9 cellular contexts compared by ENCODE assay signal in genomic region chr9:37410969-37411785, GRCh38. TPM values are rescaled to one million over a fixed set of nuclear protein-coding genes. Genes with fewer than 3 reads are reported as not detected.
DNase-seq lines count a peak whose midpoint lies in the region; ATAC-seq, FAIRE-seq and TF ChIP-seq lines count a peak whose summit lies in the region.
"Had no signal": no experiment of that assay in that cellular context is flagged by ENCODE, and none has a peak within 500 bp of the region (broad histone marks: within the 10 kb centered on the region; RNA-seq: fewer than 3 reads in every experiment).

No MANE protein-coding gene starts in this region.

- peaks cover 12% of the 10 kb centered on the region for H3K27me3 Mint-ChIP-seq in glutamatergic neuron (ENCODE audit: unreplicated experiment)

- H3K23ac ChIP-seq in mesenchymal stem cell (ENCODE audit: low read length in 2 of 2) = no peak overlapping the region

- intact Hi-C loops in OCI-LY7 (cut with micrococcal nuclease; ENCODE audit: unreplicated experiment) = loop anchor here (2.0 to 5.0 kb wide), 3 partner anchors 181 to 376 kb away; partner anchors contain the start of genes PAX5 and TOMM5

- H3K14ac ChIP-seq in mesenchymal stem cell (ENCODE audit: low read length in 2 of 2) = no peak overlapping the region

- CTCF ChIA-PET in OCI-LY7 (lab: Charles Lee; ENCODE audit: unreplicated experiment) = interaction anchor here (0.6 to 3.5 kb wide), 11 partner anchors 19 to 548 kb away, joined by 3 to 21 read pairs (median 3); no protein-coding TSS in a partner anchor

- H3K4me1 ChIP-seq in OCI-LY7 (ENCODE audit: insufficient read depth, low read length, poor library complexity, severe bottlenecking) = peaks cover 98% of the 10 kb centered on the region
- peaks cover 0 to 13% (median 0%) of the 10 kb centered on the region in 3 donors for H3K4me1 ChIP-seq in gastroesophageal sphincter
- H3K4me1 ChIP-seq in SJCRH30 = peaks cover 16% of the 10 kb centered on the region
- H3K4me1 ChIP-seq in mesenchymal stem cell (ENCODE audit: control insufficient read depth, insufficient read depth, low read depth, low read length) = peaks cover 30% of the 10 kb centered on the region

- H2BK120ac ChIP-seq in mesenchymal stem cell (ENCODE audit: low read depth, low read length) = no peak overlapping the region

- peak; percentile 92 for DNase-seq in OCI-LY7 (ENCODE audit: low spot score)
- peak; percentile 44 for DNase-seq in glutamatergic neuron
- DNase-seq in H54 (ENCODE audit: insufficient read length, low spot score) = no peak
- DNase-seq in SJCRH30 = no peak
- no peak for DNase-seq in mesenchymal stem cell

- no peak overlapping the region for H3K4ac ChIP-seq in mesenchymal stem cell (ENCODE audit: low read depth in 1 of 2, low read length in 2 of 2)

- H4K20me1 ChIP-seq in OCI-LY7 (ENCODE audit: insufficient read depth, low read length) = no peaks in the 10 kb centered on the region

- H3K27ac Mint-ChIP-seq in glutamatergic neuron (ENCODE audit: unreplicated experiment) = no peak overlapping the region

- H2AK5ac ChIP-seq in mesenchymal stem cell (ENCODE audit: low read length, severe bottlenecking) = no peak overlapping the region

- H3K27ac ChIP-seq in OCI-LY7 (ENCODE audit: low read depth, low read length, poor library complexity, severe bottlenecking) (peak overlapping the region; percentile 97), gastroesophageal sphincter (no peak overlapping the region), SJCRH30 (no peak overlapping the region), mesenchymal stem cell (ENCODE audit: low read length, poor library complexity, severe bottlenecking) (no peak overlapping the region)

- H2BK15ac ChIP-seq in mesenchymal stem cell (ENCODE audit: low read depth, poor library complexity, severe bottlenecking) = no peak overlapping the region

- H3K9me3 Mint-ChIP-seq in glutamatergic neuron (ENCODE audit: unreplicated experiment) = peaks cover 3% of the 10 kb centered on the region

- peaks cover 16% of the 10 kb centered on the region; the same call in 1 of the 2 replicates for H3K79me2 ChIP-seq in OCI-LY7 (ENCODE audit: insufficient read depth, low read depth, low read length)

- no peak overlapping the region for H3K18ac ChIP-seq in mesenchymal stem cell (ENCODE audit: low read depth in 1 of 2, low read length in 2 of 2)

- H3K27me3 ChIP-seq in gastroesophageal sphincter (no peaks in the 10 kb centered on the region), SJCRH30 (no peaks in the 10 kb centered on the region), mesenchymal stem cell (ENCODE audit: control insufficient read depth in 1 of 2, insufficient read depth in 1 of 2, low read length in 2 of 2) (peaks cover 0 to 7% of the 10 kb centered on the region in 2 experiments)

- 61 to 89% methylated on average over 4 to 6 of the region's 13 CpGs for WGBS in gastroesophageal sphincter (ENCODE audit: low coverage in 1 of 2), 2 donors
- 86% methylated on average over 9 of the region's 13 CpGs for WGBS in mesenchymal stem cell

- no peak overlapping the region for H4K8ac ChIP-seq in mesenchymal stem cell (ENCODE audit: low read length)

- TF ChIP-seq EP300 in gastroesophageal sphincter (IDR thresholded peaks at IDR 0.05) = no peak

- H3K9me2 ChIP-seq in OCI-LY7 (ENCODE audit: insufficient read depth, low read length) = no peaks in the 10 kb centered on the region

- no peak overlapping the region for H2BK12ac ChIP-seq in mesenchymal stem cell (ENCODE audit: low read length in 2 of 2)

- TF ChIP-seq CTCF in OCI-LY7 (conservative IDR thresholded peaks at IDR 0.05; ENCODE audit: low read length) = peak; percentile 81
- TF ChIP-seq CTCF in glutamatergic neuron (IDR thresholded peaks at IDR 0.05; ENCODE audit: partially characterized antibody, unreplicated experiment) = peak; percentile 37
- TF ChIP-seq CTCF in gastroesophageal sphincter (IDR thresholded peaks at IDR 0.05) = no peak

- H3K36me3 Mint-ChIP-seq in glutamatergic neuron (ENCODE audit: unreplicated experiment) = no peaks in the 10 kb centered on the region

- TF ChIP-seq POLR2A in GM10847 (IDR thresholded peaks at IDR 0.05; ENCODE audit: extremely low read depth, insufficient read length) (peak; percentile 34), gastroesophageal sphincter (IDR thresholded peaks at IDR 0.05) (no peak), H54 (IDR thresholded peaks at IDR 0.05; ENCODE audit: low read depth, low read length) (no peak)

- no TSS peak for BruUV-seq in OCI-LY7 (replicated peaks; lab: Mats Ljungman, UMichigan)

- H2BK5ac ChIP-seq in mesenchymal stem cell (ENCODE audit: low read depth, low read length, poor library complexity, severe bottlenecking) = no peak overlapping the region

- ATAC-seq in GM21447 (IDR thresholded peaks at IDR 0.05; ENCODE audit: unreplicated experiment) (peak; percentile 29), gastroesophageal sphincter (no peak)

- peak overlapping the region; percentile 53 for H3K4me3 ChIP-seq in OCI-LY7 (ENCODE audit: low read depth, low read length, poor library complexity, severe bottlenecking)
- no peak overlapping the region for H3K4me3 ChIP-seq in gastroesophageal sphincter
- no peak overlapping the region for H3K4me3 ChIP-seq in SJCRH30
- H3K4me3 ChIP-seq in mesenchymal stem cell (ENCODE audit: insufficient read depth in 1 of 2, low read depth in 1 of 2, low read length in 2 of 2) = no peak overlapping the region

- no peak overlapping the region for H3K4me3 Mint-ChIP-seq in glutamatergic neuron (ENCODE audit: unreplicated experiment)

- no peak overlapping the region for H3K9ac ChIP-seq in mesenchymal stem cell (ENCODE audit: low read length)

- no peak for FAIRE-seq in H54 (lab: Jason Lieb, UNC)
- FAIRE-seq: TTC549 had no signal

- peak overlapping the region; percentile 82 for H3K4me2 ChIP-seq in OCI-LY7 (ENCODE audit: low read length)
- no peak overlapping the region for H3K4me2 ChIP-seq in mesenchymal stem cell (ENCODE audit: low read length, poor library complexity, severe bottlenecking)

- H3K36me3 ChIP-seq in OCI-LY7 (ENCODE audit: insufficient read depth, low read length) = no peaks in the 10 kb centered on the region
- H3K36me3 ChIP-seq in gastroesophageal sphincter = no peaks in the 10 kb centered on the region
- H3K36me3 ChIP-seq in SJCRH30 = no peaks in the 10 kb centered on the region
- H3K36me3 ChIP-seq in mesenchymal stem cell (ENCODE audit: control insufficient read depth in 1 of 2, insufficient read depth in 2 of 2, low read depth in 1 of 2, low read length in 2 of 2) = no peaks in the 10 kb centered on the region

- no peak overlapping the region for H4K91ac ChIP-seq in mesenchymal stem cell (ENCODE audit: low read length)

- H3K4me1 Mint-ChIP-seq in glutamatergic neuron (ENCODE audit: low read depth, unreplicated experiment) = peaks cover 16% of the 10 kb centered on the region

- no peaks in the 10 kb centered on the region for H3K9me3 ChIP-seq in OCI-LY7 (ENCODE audit: low read length)
- no peaks in the 10 kb centered on the region for H3K9me3 ChIP-seq in gastroesophageal sphincter
- H3K9me3 ChIP-seq in SJCRH30 (replicated peaks) = no peaks in the 10 kb centered on the region
- H3K9me3 ChIP-seq in mesenchymal stem cell (ENCODE audit: control insufficient read depth, low read length) = no peaks in the 10 kb centered on the region

- no peaks in the 10 kb centered on the region for H3K79me1 ChIP-seq in mesenchymal stem cell (replicated peaks; ENCODE audit: low read length, poor library complexity, severe bottlenecking)

- H2AFZ ChIP-seq in OCI-LY7 (ENCODE audit: low read length) (no peak overlapping the region; the same call in 1 of the 2 replicates), mesenchymal stem cell (ENCODE audit: low read depth, low read length) (no peak overlapping the region)

- POLR2A ChIA-PET in OCI-LY7 (lab: Charles Lee) = interaction anchor here (0.6 to 14.0 kb wide), 28 partner anchors 8 to 534 kb away, joined by 3 to 298 read pairs (median 4); partner anchors contain the start of genes GRHPR, PAX5, POLR1E and ZBTB5

RNA-seq across cellular contexts. Expression of gene GRHPR, which starts 11.3 kb away (rescaled TPM):
- total RNA-seq in OCI-LY7 (2014; rRNA removed; shearing (Covaris generic)) = 135 and 148 TPM in 2 replicates
- 105 and 106 TPM in 2 replicates for total RNA-seq in OCI-LY7 (2022)
- total RNA-seq in glutamatergic neuron (ENCODE audit: unreplicated experiment) = 78.1 TPM
- total RNA-seq in gastroesophageal sphincter = 100 to 1,000 TPM; 119 to 144 (median 134) TPM
- total RNA-seq in SJCRH30 (2014; rRNA removed; shearing (Covaris generic)) = 71.3 and 71.9 TPM in 2 replicates
- polyA plus RNA-seq in mesenchymal stem cell (2013, experiment 1 of 2) = 93.4 TPM
- polyA plus RNA-seq in mesenchymal stem cell (2013, experiment 2 of 2) = 94.1 TPM

RNA-seq across cellular contexts. Expression of gene ZBTB5, which starts 54.1 kb away (rescaled TPM):
- 27.9 and 31.9 TPM in 2 replicates for total RNA-seq in OCI-LY7 (2014; rRNA removed; shearing (Covaris generic))
- 20.2 and 23.9 TPM in 2 replicates for total RNA-seq in OCI-LY7 (2022)
- 14.3 TPM for total RNA-seq in glutamatergic neuron (ENCODE audit: unreplicated experiment)
- 10 to 100 TPM; 12.3 to 15.8 (median 13.5) TPM for total RNA-seq in gastroesophageal sphincter
- total RNA-seq in SJCRH30 (2014; rRNA removed; shearing (Covaris generic)) = 25.5 and 26.1 TPM in 2 replicates
- polyA plus RNA-seq in mesenchymal stem cell (2013, experiment 1 of 2) = 6.0 TPM
- polyA plus RNA-seq in mesenchymal stem cell (2013, experiment 2 of 2) = 5.9 TPM

Comparison
In these comparisons a context has a peak if more than half of its experiments do, and no peak if none do; other contexts are left out.
1. DNase-seq: peak in OCI-LY7 (single experiment) and glutamatergic neuron (single experiment); none in H54 (single experiment), SJCRH30 (0 of 2) and mesenchymal stem cell (single experiment).
2. CTCF ChIP-seq: peak in OCI-LY7 (single experiment) and glutamatergic neuron (single experiment); none in gastroesophageal sphincter (0 of 4).